In genomic region chr4:159047478-159048165, GRCh38 we compare ENCODE assay signal across 9 cellular contexts. TPM values are rescaled to one million over a fixed set of nuclear protein-coding genes. Genes with fewer than 3 reads are reported as not detected.
A peak's percentile ranks its signal among the peaks of the same experiment; 100 is the strongest.
DNase-seq lines count a peak whose midpoint lies in the region; ATAC-seq and TF ChIP-seq lines count a peak whose summit lies in the region.
"Had no signal": no experiment of that assay in that cellular context is flagged by ENCODE, and none has a peak within 500 bp of the region (broad histone marks: within the 10 kb centered on the region; RNA-seq: fewer than 3 reads in every experiment).

No MANE protein-coding gene starts in this region.

- ATAC-seq in activated T-cell treated with anti-CD3 and anti-CD28 coated beads, Interleukin-2, amount 50 U/mL, for 72 hours (replicated peaks in 1 of 2) = peak; percentile 76 to 78
- no peak for ATAC-seq in HG03442 (IDR thresholded peaks at IDR 0.05; ENCODE audit: unreplicated experiment)
- ATAC-seq in GM19452 (IDR thresholded peaks at IDR 0.05; ENCODE audit: unreplicated experiment) = no peak

- H3K27ac ChIP-seq in adrenal gland (no peak overlapping the region), temporal lobe (ENCODE audit: low read depth, low read length) (peak overlapping the region; percentile 5), caudate nucleus (ENCODE audit: low read depth, low read length) (no peak overlapping the region)

- intact Hi-C loops in adrenal gland (cut with DNase I) = no loop called here

- H3K4me3 Mint-ChIP-seq in activated T-cell treated with anti-CD3 and anti-CD28 coated beads, Interleukin-2, amount 50 U/mL, for 72 hours = peak overlapping the region; percentile 15 to 20

- peaks cover 22% of the 10 kb centered on the region for H3K4me1 Mint-ChIP-seq in activated T-cell treated with anti-CD3 and anti-CD28 coated beads, Interleukin-2, amount 50 U/mL, for 72 hours (ENCODE audit: low read depth)

- no peaks in the 10 kb centered on the region for H3K9me3 ChIP-seq in adrenal gland (replicated peaks in 1 of 3)

- DNase-seq in activated T-cell treated with anti-CD3 and anti-CD28 coated beads, Interleukin-2, amount 50 U/mL, for 72 hours = peak in 1 of 2 donors; percentile 4
- no peak for DNase-seq in activated T-cell treated with anti-CD3 and anti-CD28 coated beads for 4 hours
- peak in 4 of 7 donors; percentile 11 to 33 (median 27) for DNase-seq in adrenal gland
- DNase-seq in kidney tubule cell (ENCODE audit: low spot score) = peak; percentile 18
- no peak for DNase-seq in caudate nucleus (lab: John Stamatoyannopoulos, UW)
- DNase-seq: amniotic stem cell had no signal

- peaks cover 44% of the 10 kb centered on the region for H3K27me3 Mint-ChIP-seq in activated T-cell treated with anti-CD3 and anti-CD28 coated beads, Interleukin-2, amount 50 U/mL, for 72 hours (ENCODE audit: low read depth)

- no peaks in the 10 kb centered on the region for H3K36me3 ChIP-seq in adrenal gland (replicated peaks in 1 of 2)

- no peak for TF ChIP-seq CTCF in adrenal gland (IDR thresholded peaks at IDR 0.05)

- H3K4me1 ChIP-seq in adrenal gland (replicated peaks in 1 of 2) = peaks cover 7 to 9% of the 10 kb centered on the region in 2 donors

- no peaks in the 10 kb centered on the region for H3K9me3 Mint-ChIP-seq in activated T-cell treated with anti-CD3 and anti-CD28 coated beads, Interleukin-2, amount 50 U/mL, for 72 hours

- peaks cover 17% of the 10 kb centered on the region for H3K27me3 ChIP-seq in adrenal gland

- TF ChIP-seq POLR2A in adrenal gland (IDR thresholded peaks at IDR 0.05) = no peak

- peak overlapping the region in 1 of 4 donors; percentile 1 for H3K4me3 ChIP-seq in adrenal gland

- WGBS in adrenal gland, 4 donors = 70 to 83% (median 76%) methylated on average over 7 of the region's 7 CpGs

- no peaks in the 10 kb centered on the region for H3K36me3 Mint-ChIP-seq in activated T-cell treated with anti-CD3 and anti-CD28 coated beads, Interleukin-2, amount 50 U/mL, for 72 hours (ENCODE audit: insufficient read depth in 2 of 2)

- no peak overlapping the region for H3K27ac Mint-ChIP-seq in activated T-cell treated with anti-CD3 and anti-CD28 coated beads, Interleukin-2, amount 50 U/mL, for 72 hours

RNA-seq across cellular contexts. Expression of gene RAPGEF2, which starts 55.3 kb away (rescaled TPM):
- 10 to 100 TPM; 13.6 to 21.3 TPM for total RNA-seq in activated T-cell treated with anti-CD3 and anti-CD28 coated beads, Interleukin-2, amount 50 U/mL, for 72 hours
- total RNA-seq in adrenal gland (10 to 100 TPM; 19.1 to 53.9 (median 27.5) TPM), temporal lobe (153 TPM)
- polyA plus RNA-seq in adrenal gland = 10 to 100 TPM in 1 of 3 donors, 1 to 10 TPM in 2; 5.2 to 19.4 (median 7.1) TPM

Comparison
In these comparisons a context has a peak if more than half of its experiments do, and no peak if none do; other contexts are left out.
1. ATAC-seq: peak in activated T-cell treated with anti-CD3 and anti-CD28 coated beads, Interleukin-2, amount 50 U/mL, for 72 hours (2 of 2); none in HG03442 (single experiment) and GM19452 (single experiment).
2. DNase-seq: peak in adrenal gland (4 of 7) and kidney tubule cell (single experiment); none in activated T-cell treated with anti-CD3 and anti-CD28 coated beads for 4 hours (single experiment) and caudate nucleus (0 of 61).